In the genomic region with DNA sequence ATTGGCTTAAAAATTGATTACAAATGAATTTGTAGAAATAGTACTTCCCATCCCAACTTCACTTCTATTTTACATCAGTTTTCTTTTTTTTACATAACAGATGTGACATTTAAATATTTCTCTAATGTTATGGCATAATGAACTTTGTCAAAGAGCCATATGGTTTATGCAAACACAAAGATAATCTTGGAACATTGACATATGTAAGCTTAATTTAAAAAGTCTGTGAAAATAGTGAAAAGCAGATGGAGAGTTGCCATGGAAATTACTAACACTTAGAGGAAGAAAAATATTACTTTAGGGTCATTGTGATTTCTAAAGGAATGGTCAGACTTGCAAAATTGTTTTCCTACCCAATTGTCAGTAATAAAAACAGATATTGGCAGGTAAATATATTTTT, we compare ENCODE assay signal across 2 cellular contexts.
TF ChIP-seq lines count a peak whose summit lies in the region.

No MANE protein-coding gene starts in this region.

TF ChIP-seq in IMR-90, 13 proteins besides CTCF, POLR2A, EP300 and RAD21:
- TF ChIP-seq NFE2L2 (IDR thresholded peaks at IDR 0.05; ENCODE audit: low read depth, low read length) (no peak), FOS (IDR thresholded peaks at IDR 0.05; ENCODE audit: low read depth, low read length) (no peak), MAZ (IDR thresholded peaks at IDR 0.05; ENCODE audit: borderline replicate concordance, low read depth, low read length) (no peak), CHD1 (IDR thresholded peaks at IDR 0.05; ENCODE audit: low read depth, low read length) (no peak), BHLHE40 (IDR thresholded peaks at IDR 0.05; ENCODE audit: low read depth, low read length) (no peak), CEBPB (IDR thresholded peaks at IDR 0.05; ENCODE audit: low read depth, low read length) (no peak), SMC3 (IDR thresholded peaks at IDR 0.05; ENCODE audit: low read depth, low read length) (no peak), MXI1 (IDR thresholded peaks at IDR 0.05; ENCODE audit: borderline replicate concordance, low read depth, low read length) (no peak), RFX5 (IDR thresholded peaks at IDR 0.05; ENCODE audit: low read depth, low read length) (no peak)
- TF ChIP-seq, protein P1, sequence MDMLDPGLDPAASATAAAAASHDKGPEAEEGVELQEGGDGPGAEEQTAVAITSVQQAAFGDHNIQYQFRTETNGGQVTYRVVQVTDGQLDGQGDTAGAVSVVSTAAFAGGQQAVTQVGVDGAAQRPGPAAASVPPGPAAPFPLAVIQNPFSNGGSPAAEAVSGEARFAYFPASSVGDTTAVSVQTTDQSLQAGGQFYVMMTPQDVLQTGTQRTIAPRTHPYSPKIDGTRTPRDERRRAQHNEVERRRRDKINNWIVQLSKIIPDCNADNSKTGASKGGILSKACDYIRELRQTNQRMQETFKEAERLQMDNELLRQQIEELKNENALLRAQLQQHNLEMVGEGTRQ (IDR thresholded peaks at IDR 0.05; ENCODE audit: low read depth, low read length): no peak
- TF ChIP-seq, protein P2, sequence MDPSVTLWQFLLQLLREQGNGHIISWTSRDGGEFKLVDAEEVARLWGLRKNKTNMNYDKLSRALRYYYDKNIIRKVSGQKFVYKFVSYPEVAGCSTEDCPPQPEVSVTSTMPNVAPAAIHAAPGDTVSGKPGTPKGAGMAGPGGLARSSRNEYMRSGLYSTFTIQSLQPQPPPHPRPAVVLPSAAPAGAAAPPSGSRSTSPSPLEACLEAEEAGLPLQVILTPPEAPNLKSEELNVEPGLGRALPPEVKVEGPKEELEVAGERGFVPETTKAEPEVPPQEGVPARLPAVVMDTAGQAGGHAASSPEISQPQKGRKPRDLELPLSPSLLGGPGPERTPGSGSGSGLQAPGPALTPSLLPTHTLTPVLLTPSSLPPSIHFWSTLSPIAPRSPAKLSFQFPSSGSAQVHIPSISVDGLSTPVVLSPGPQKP (IDR thresholded peaks at IDR 0.05; ENCODE audit: borderline replicate concordance, low read depth, low read length): no peak

TF ChIP-seq in HepG2, 621 proteins besides CTCF, POLR2A, EP300 and RAD21:
- TF ChIP-seq ZNF484 (CRISPR knock-in tag; IDR thresholded peaks at IDR 0.05; ENCODE audit: borderline replicate concordance, low read depth) (no peak), ZNF747 (CRISPR knock-in tag; IDR thresholded peaks at IDR 0.05; ENCODE audit: borderline replicate concordance) (no peak), ISX (CRISPR knock-in tag; conservative IDR thresholded peaks at IDR 0.05) (no peak), TEAD3 (CRISPR knock-in tag; optimal IDR thresholded peaks at IDR 0.05; ENCODE audit: borderline replicate concordance) (no peak), ZFP36L2 (CRISPR knock-in tag; IDR thresholded peaks at IDR 0.05) (no peak), CHCHD3 (CRISPR knock-in tag; IDR thresholded peaks at IDR 0.05) (no peak), ZNF530 (CRISPR knock-in tag; IDR thresholded peaks at IDR 0.05; ENCODE audit: low read depth) (no peak), SRSF1 (optimal IDR thresholded peaks at IDR 0.05; ENCODE audit: low read depth, low read length) (no peak), ZNF569 (CRISPR knock-in tag; IDR thresholded peaks at IDR 0.05; ENCODE audit: borderline replicate concordance) (no peak), ERF (CRISPR knock-in tag; IDR thresholded peaks at IDR 0.05) (no peak), GATA4 (IDR thresholded peaks at IDR 0.05; ENCODE audit: borderline replicate concordance, low read depth) (no peak), ZSCAN21 (CRISPR knock-in tag; IDR thresholded peaks at IDR 0.05; ENCODE audit: borderline replicate concordance) (no peak), MTA1 (CRISPR knock-in tag; IDR thresholded peaks at IDR 0.05; ENCODE audit: borderline replicate concordance) (no peak), ZNF607 (CRISPR knock-in tag; IDR thresholded peaks at IDR 0.05; ENCODE audit: borderline replicate concordance) (no peak), FOXJ3 (CRISPR knock-in tag; IDR thresholded peaks at IDR 0.05; ENCODE audit: borderline replicate concordance) (no peak), ZNF296 (CRISPR knock-in tag; conservative IDR thresholded peaks at IDR 0.05) (no peak)
- TF ChIP-seq, protein P3, sequence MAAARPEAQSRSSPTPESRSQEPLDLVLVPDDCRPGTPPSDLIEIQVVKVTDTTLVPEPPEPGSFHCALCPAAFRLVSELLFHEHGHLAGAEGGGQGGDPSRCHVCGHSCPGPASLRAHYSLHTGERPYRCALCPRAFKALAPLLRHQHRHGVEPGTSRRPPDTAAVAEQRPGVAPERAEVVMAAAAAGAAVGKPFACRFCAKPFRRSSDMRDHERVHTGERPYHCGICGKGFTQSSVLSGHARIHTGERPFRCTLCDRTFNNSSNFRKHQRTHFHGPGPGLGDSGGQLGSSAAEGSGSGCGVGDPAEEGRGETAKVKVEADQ (CRISPR knock-in tag; IDR thresholded peaks at IDR 0.05; ENCODE audit: borderline replicate concordance): no peak
- TF ChIP-seq, protein P4, sequence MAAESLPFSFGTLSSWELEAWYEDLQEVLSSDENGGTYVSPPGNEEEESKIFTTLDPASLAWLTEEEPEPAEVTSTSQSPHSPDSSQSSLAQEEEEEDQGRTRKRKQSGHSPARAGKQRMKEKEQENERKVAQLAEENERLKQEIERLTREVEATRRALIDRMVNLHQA (CRISPR knock-in tag; IDR thresholded peaks at IDR 0.05): no peak
- TF ChIP-seq, protein P5, sequence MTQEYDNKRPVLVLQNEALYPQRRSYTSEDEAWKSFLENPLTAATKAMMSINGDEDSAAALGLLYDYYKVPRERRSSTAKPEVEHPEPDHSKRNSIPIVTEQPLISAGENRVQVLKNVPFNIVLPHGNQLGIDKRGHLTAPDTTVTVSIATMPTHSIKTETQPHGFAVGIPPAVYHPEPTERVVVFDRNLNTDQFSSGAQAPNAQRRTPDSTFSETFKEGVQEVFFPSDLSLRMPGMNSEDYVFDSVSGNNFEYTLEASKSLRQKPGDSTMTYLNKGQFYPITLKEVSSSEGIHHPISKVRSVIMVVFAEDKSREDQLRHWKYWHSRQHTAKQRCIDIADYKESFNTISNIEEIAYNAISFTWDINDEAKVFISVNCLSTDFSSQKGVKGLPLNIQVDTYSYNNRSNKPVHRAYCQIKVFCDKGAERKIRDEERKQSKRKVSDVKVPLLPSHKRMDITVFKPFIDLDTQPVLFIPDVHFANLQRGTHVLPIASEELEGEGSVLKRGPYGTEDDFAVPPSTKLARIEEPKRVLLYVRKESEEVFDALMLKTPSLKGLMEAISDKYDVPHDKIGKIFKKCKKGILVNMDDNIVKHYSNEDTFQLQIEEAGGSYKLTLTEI (CRISPR knock-in tag; conservative IDR thresholded peaks at IDR 0.05): no peak
- TF ChIP-seq, protein P6, sequence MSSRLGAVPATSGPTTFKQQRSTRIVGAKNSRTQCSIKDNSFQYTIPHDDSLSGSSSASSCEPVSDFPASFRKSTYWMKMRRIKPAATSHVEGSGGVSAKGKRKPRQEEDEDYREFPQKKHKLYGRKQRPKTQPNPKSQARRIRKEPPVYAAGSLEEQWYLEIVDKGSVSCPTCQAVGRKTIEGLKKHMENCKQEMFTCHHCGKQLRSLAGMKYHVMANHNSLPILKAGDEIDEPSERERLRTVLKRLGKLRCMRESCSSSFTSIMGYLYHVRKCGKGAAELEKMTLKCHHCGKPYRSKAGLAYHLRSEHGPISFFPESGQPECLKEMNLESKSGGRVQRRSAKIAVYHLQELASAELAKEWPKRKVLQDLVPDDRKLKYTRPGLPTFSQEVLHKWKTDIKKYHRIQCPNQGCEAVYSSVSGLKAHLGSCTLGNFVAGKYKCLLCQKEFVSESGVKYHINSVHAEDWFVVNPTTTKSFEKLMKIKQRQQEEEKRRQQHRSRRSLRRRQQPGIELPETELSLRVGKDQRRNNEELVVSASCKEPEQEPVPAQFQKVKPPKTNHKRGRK (CRISPR knock-in tag; IDR thresholded peaks at IDR 0.05): no peak
